ENCODE assay signal across 8 cellular contexts in the genomic region with DNA sequence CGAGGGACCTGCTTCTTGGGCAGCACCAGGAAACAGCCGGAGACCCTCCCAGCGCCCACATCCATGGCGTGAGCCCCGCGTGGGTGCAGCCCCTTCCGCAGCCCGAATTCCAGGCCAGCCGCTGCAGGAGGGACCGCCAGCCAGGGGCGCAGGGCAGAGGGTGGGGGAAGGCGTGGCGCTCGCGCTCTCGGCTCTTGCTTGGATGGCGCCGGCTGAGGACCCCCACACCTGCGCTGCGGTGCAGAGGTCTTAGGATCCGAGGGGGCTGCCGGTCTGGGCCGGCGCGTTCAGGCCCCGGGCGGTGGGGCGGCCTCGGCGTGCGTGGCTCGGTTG. TPM values are rescaled to one million over a fixed set of nuclear protein-coding genes. Genes with fewer than 3 reads are reported as not detected.
DNase-seq lines count a peak whose midpoint lies in the region; ATAC-seq and TF ChIP-seq lines count a peak whose summit lies in the region.

No MANE protein-coding gene starts in this region.

- H3K4me1 ChIP-seq in GM23248 (ENCODE audit: insufficient read depth), result no peaks in the 10 kb centered on the region

- H3K36me3 ChIP-seq in GM23248 (ENCODE audit: low read depth), result no peaks in the 10 kb centered on the region

- TF ChIP-seq CTCF in GM13976 (IDR thresholded peaks at IDR 0.05; ENCODE audit: borderline replicate concordance, control extremely low read depth, extremely low read depth, insufficient read depth, missing control alignments), result no peak
- TF ChIP-seq CTCF in activated CD8-positive, alpha-beta T cell treated with anti-CD3 and anti-CD28 coated beads for 36 hours (IDR thresholded peaks at IDR 0.05), result no peak

- H3K27ac ChIP-seq in GM23248, result no peak overlapping the region

- WGBS in GM23248 (ENCODE audit: low coverage in 1 of 2, low lambda C conversion rate in 2 of 2, missing lambda C conversion rate in 2 of 2), 2 experiments, result 22% methylated on average over 28 to 29 of the region's 32 CpGs

- peak overlapping the region; percentile 64 for H3K4me3 ChIP-seq in GM23248
- peak overlapping the region; percentile 37 for H3K4me3 ChIP-seq in iPS-11a (ENCODE audit: low read depth, low read length)

- no peaks in the 10 kb centered on the region for H4K20me1 ChIP-seq in GM23248 (ENCODE audit: insufficient read depth)

- H3K9ac ChIP-seq in GM23248, result no peak overlapping the region

- H3K9me3 ChIP-seq in GM23248 (ENCODE audit: low read depth) (no peaks in the 10 kb centered on the region), T-helper 17 cell (ENCODE audit: control insufficient read depth, low read length, poor library complexity, severe bottlenecking) (no peaks in the 10 kb centered on the region)

- peaks cover 6% of the 10 kb centered on the region for H3K4me1 Mint-ChIP-seq in T-helper 17 cell
- peaks cover 8% of the 10 kb centered on the region for H3K4me1 Mint-ChIP-seq in stimulated activated effector memory CD8-positive, alpha-beta T cell treated with anti-CD3 and anti-CD28 coated beads, Interleukin-12 subunit alpha, Interleukin-12 subunit beta, amount 100 ng/mL, for 72 hours
- peaks cover 27% of the 10 kb centered on the region for H3K4me1 Mint-ChIP-seq in activated CD8-positive, alpha-beta T cell treated with anti-CD3 and anti-CD28 coated beads for 36 hours (ENCODE audit: low read depth)

- H3F3A ChIP-seq in GM23248 (ENCODE audit: insufficient read depth), result no peaks in the 10 kb centered on the region; the same call in 1 of the 2 replicates

- CTCF ChIA-PET in activated CD8-positive, alpha-beta T cell treated with anti-CD3 and anti-CD28 coated beads for 36 hours (lab: Charles Lee), result interaction anchor here (1.2 to 4.3 kb wide), 14 partner anchors 10 to 244 kb away, joined by 3 to 47 read pairs (median 8); a partner anchor contains a TSS

- no peaks in the 10 kb centered on the region for H3K79me2 ChIP-seq in GM23248 (ENCODE audit: insufficient read depth)

- H3K9me3 Mint-ChIP-seq in stimulated activated effector memory CD8-positive, alpha-beta T cell treated with anti-CD3 and anti-CD28 coated beads, Interleukin-12 subunit alpha, Interleukin-12 subunit beta, amount 100 ng/mL, for 72 hours, result no peaks in the 10 kb centered on the region
- no peaks in the 10 kb centered on the region for H3K9me3 Mint-ChIP-seq in activated CD8-positive, alpha-beta T cell treated with anti-CD3 and anti-CD28 coated beads for 36 hours

- ATAC-seq in T-helper 17 cell, result no peak
- ATAC-seq in stimulated activated effector memory CD8-positive, alpha-beta T cell treated with anti-CD3 and anti-CD28 coated beads, Interleukin-12 subunit alpha, Interleukin-12 subunit beta, amount 100 ng/mL, for 72 hours, result no peak
- no peak for ATAC-seq in activated CD8-positive, alpha-beta T cell treated with anti-CD3 and anti-CD28 coated beads for 36 hours
- no peak for ATAC-seq in HG03097 (IDR thresholded peaks at IDR 0.05; ENCODE audit: low FRiP score, unreplicated experiment)

- H3K27me3 ChIP-seq in GM23248 (replicated peaks; ENCODE audit: insufficient read depth), result no peaks in the 10 kb centered on the region

- peak overlapping the region; percentile 80 for H3K4me3 Mint-ChIP-seq in T-helper 17 cell
- H3K4me3 Mint-ChIP-seq in stimulated activated effector memory CD8-positive, alpha-beta T cell treated with anti-CD3 and anti-CD28 coated beads, Interleukin-12 subunit alpha, Interleukin-12 subunit beta, amount 100 ng/mL, for 72 hours, result peak overlapping the region; percentile 42
- H3K4me3 Mint-ChIP-seq in activated CD8-positive, alpha-beta T cell treated with anti-CD3 and anti-CD28 coated beads for 36 hours, result no peak overlapping the region

- H3K36me3 Mint-ChIP-seq in T-helper 17 cell (ENCODE audit: low read depth), result no peaks in the 10 kb centered on the region
- H3K36me3 Mint-ChIP-seq in stimulated activated effector memory CD8-positive, alpha-beta T cell treated with anti-CD3 and anti-CD28 coated beads, Interleukin-12 subunit alpha, Interleukin-12 subunit beta, amount 100 ng/mL, for 72 hours, result peaks cover 17% of the 10 kb centered on the region
- no peaks in the 10 kb centered on the region for H3K36me3 Mint-ChIP-seq in activated CD8-positive, alpha-beta T cell treated with anti-CD3 and anti-CD28 coated beads for 36 hours (ENCODE audit: low read depth)

- intact Hi-C loops in activated CD8-positive, alpha-beta T cell treated with anti-CD3 and anti-CD28 coated beads for 36 hours (cut with micrococcal nuclease), result loop anchor here (5.0 to 10.0 kb wide), 2 partner anchors 189 to 232 kb away; a partner anchor contains a TSS

- H3K27ac Mint-ChIP-seq in T-helper 17 cell, result no peak overlapping the region
- H3K27ac Mint-ChIP-seq in stimulated activated effector memory CD8-positive, alpha-beta T cell treated with anti-CD3 and anti-CD28 coated beads, Interleukin-12 subunit alpha, Interleukin-12 subunit beta, amount 100 ng/mL, for 72 hours, result no peak overlapping the region
- no peak overlapping the region for H3K27ac Mint-ChIP-seq in activated CD8-positive, alpha-beta T cell treated with anti-CD3 and anti-CD28 coated beads for 36 hours

- H3K9me2 ChIP-seq in GM23248 (ENCODE audit: insufficient read depth), result no peaks in the 10 kb centered on the region

- peak overlapping the region; percentile 69 for H3K4me2 ChIP-seq in GM23248 (ENCODE audit: unreplicated experiment)

- in situ Hi-C loops in GM23248 (cut with MboI), result no loop called here
- in situ Hi-C loops in GM13976 (cut with MboI; ENCODE audit: low sequenced_read_pairs, unreplicated experiment), result loop anchor here (10.0 kb wide), 1 partner anchor 229 kb away; no protein-coding TSS in a partner anchor

- POLR2A ChIA-PET in activated CD8-positive, alpha-beta T cell treated with anti-CD3 and anti-CD28 coated beads for 36 hours (lab: Charles Lee), result interaction anchor here (1.0 to 2.9 kb wide), 2 partner anchors 27 to 245 kb away, joined by 4 to 8 read pairs; a partner anchor contains a TSS

- DNase-seq in GM23248 (no peak), T-helper 17 cell (no peak), GM13976 (ENCODE audit: low spot score) (no peak), NCI-H446 treated with DMSO at 0.1 percent for 48 hours (lab: John Stamatoyannopoulos, UW) (no peak)
- DNase-seq in stimulated activated effector memory CD8-positive, alpha-beta T cell treated with anti-CD3 and anti-CD28 coated beads, Interleukin-12 subunit alpha, Interleukin-12 subunit beta, amount 100 ng/mL, for 72 hours (ENCODE audit: low spot score in 2 of 2), result no peak
- DNase-seq in activated CD8-positive, alpha-beta T cell treated with anti-CD3 and anti-CD28 coated beads for 36 hours, result no peak

- peak overlapping the region; percentile 83 for H2AFZ ChIP-seq in GM23248

- peaks cover 33% of the 10 kb centered on the region for H3K27me3 Mint-ChIP-seq in T-helper 17 cell
- H3K27me3 Mint-ChIP-seq in activated CD8-positive, alpha-beta T cell treated with anti-CD3 and anti-CD28 coated beads for 36 hours, result peaks cover 24% of the 10 kb centered on the region

RNA-seq across cellular contexts. Expression of a gene that starts 28.8 kb away (rescaled TPM):
- 8,476 and 9,349 TPM in 2 replicates for total RNA-seq in GM23248 (2014; rRNA removed; shearing (Covaris generic))
- 3,778 and 3,933 TPM in 2 replicates for polyA plus RNA-seq in GM23248 (2016; fragmentation: Nextera tagmentation; extraction: Ambion mirVana)
- 1,000 to 10,000 TPM; 1,202 to 1,502 TPM for total RNA-seq in T-helper 17 cell
- total RNA-seq in activated CD8-positive, alpha-beta T cell treated with anti-CD3 and anti-CD28 coated beads for 36 hours, result 1,000 to 10,000 TPM; 4,606 to 4,756 TPM

RNA-seq across cellular contexts. Expression of a gene that starts 44.3 kb away (rescaled TPM):
- total RNA-seq in GM23248 (2014; rRNA removed; shearing (Covaris generic)), result 2.3 and 3.2 TPM in 2 replicates
- 0.23 and 0.48 TPM in 2 replicates for polyA plus RNA-seq in GM23248 (2016; fragmentation: Nextera tagmentation; extraction: Ambion mirVana)
- under 1 TPM; 0.65 to 0.72 TPM for total RNA-seq in T-helper 17 cell
- under 1 TPM in 1 of 2 experiments, not detected in 1; 0.32 TPM for total RNA-seq in activated CD8-positive, alpha-beta T cell treated with anti-CD3 and anti-CD28 coated beads for 36 hours
